Comparison of ENCODE assay signal across 15 cellular contexts in genomic region chr1:100793661-100794060, GRCh38.
"Had no signal": no experiment of that assay in that cellular context is flagged by ENCODE, and none has a peak within 500 bp of the region (broad histone marks: within the 10 kb centered on the region; RNA-seq: fewer than 3 reads in every experiment).

No MANE protein-coding gene starts in this region.

- H3K27ac ChIP-seq: ascending aorta, colonic mucosa, suprapubic skin, upper lobe of right lung had no signal

- DNase-seq: activated CD4-positive, alpha-beta T cell treated with anti-CD3 and anti-CD28 coated beads for 4 hours; activated CD8-positive, alpha-beta memory T cell treated with anti-CD3 and anti-CD28 coated beads, Interleukin-2, amount 50 U/mL, for 48 hours; activated CD8-positive, alpha-beta T cell treated with anti-CD3 and anti-CD28 coated beads for 36 hours; activated naive CD4-positive, alpha-beta T cell; activated naive CD8-positive, alpha-beta T cell treated with anti-CD3 and anti-CD28 coated beads, Interleukin-2, amount 50 U/mL, for 24 hours; colonic mucosa; effector CD8-positive, alpha-beta T cell; erythroblast; kidney; stimulated activated CD4-positive, alpha-beta T cell treated with anti-CD3 and anti-CD28 coated beads, Interleukin-4, amount 100 ng/mL, for 1 hour; stimulated activated CD8-positive, alpha-beta memory T cell treated with anti-CD3 and anti-CD28 coated beads, Interleukin-4, amount 100 ng/mL, for 48 hours; stimulated activated naive CD8-positive, alpha-beta T cell treated with anti-CD3 and anti-CD28 coated beads, Interleukin-15, Interleukin-2, amounts not matched to agents 100 U/mL and 50 U/mL, for 24 hours; upper lobe of right lung had no signal

- H3K4me1 ChIP-seq: ascending aorta, colonic mucosa, suprapubic skin, upper lobe of right lung had no signal

- H3K36me3 ChIP-seq: ascending aorta, colonic mucosa, suprapubic skin, upper lobe of right lung had no signal

- H3K27me3 ChIP-seq: ascending aorta, colonic mucosa, suprapubic skin, upper lobe of right lung had no signal

- FAIRE-seq: kidney had no signal

- H3K9me3 ChIP-seq: ascending aorta, colonic mucosa, suprapubic skin, upper lobe of right lung had no signal

- H3K4me3 ChIP-seq: ascending aorta, colonic mucosa, suprapubic skin, upper lobe of right lung had no signal
